19 cellular contexts compared by ENCODE assay signal in the genomic region with DNA sequence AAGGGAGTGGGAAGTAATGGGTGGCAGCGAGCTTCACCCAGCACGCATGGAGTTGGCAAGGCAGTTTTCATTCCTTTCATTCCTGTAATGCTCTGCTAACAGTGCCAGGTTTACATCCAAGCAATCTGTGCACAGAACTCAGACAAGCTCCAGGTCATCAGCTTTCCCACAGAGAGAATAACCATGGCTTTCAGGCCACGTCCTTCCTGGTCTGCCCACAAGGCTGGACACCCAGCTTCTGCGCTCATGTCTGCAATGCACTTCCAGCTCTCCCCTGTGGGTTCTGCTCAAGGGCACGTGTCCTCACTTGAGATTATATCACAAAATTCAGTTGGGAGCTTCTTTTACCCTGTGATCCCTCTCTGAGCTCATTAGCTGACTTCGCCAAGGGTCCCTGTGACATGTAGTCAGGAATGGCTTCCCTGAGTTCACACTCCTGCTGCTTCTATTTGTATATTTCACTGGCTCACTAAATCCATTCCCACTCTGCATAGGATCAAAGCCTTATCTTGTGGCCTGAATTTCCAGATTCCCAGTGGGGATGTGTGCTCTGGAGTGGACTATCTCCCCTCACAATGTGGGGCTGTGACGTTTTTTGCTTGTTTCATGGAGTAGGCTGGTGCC. TPM values are rescaled to one million over a fixed set of nuclear protein-coding genes. Genes with fewer than 3 reads are reported as not detected.
A peak's percentile ranks its signal among the peaks of the same experiment; 100 is the strongest.
DNase-seq lines count a peak whose midpoint lies in the region; ATAC-seq, FAIRE-seq and TF ChIP-seq lines count a peak whose summit lies in the region.
"Had no signal": no experiment of that assay in that cellular context is flagged by ENCODE, and none has a peak within 500 bp of the region (broad histone marks: within the 10 kb centered on the region; RNA-seq: fewer than 3 reads in every experiment).

No MANE protein-coding gene starts in this region.

- in situ Hi-C loops in Caki2 (cut with HindIII; ENCODE audit: low pct_unique_long_range_greater_than_20kb, low sequenced_read_pairs) (no loop called here), gastrocnemius medialis (cut with MboI; ENCODE audit: low sequenced_read_pairs in 4 of 4) (loop anchor here in 3 of 4 donors (10.0 to 25.0 kb wide), 3 partner anchors 123 to 140 kb away; no protein-coding TSS in a partner anchor)

- ATAC-seq in GM18870 (IDR thresholded peaks at IDR 0.05; ENCODE audit: unreplicated experiment), result no peak
- ATAC-seq in GM19324 (IDR thresholded peaks at IDR 0.05; ENCODE audit: low FRiP score, unreplicated experiment), result no peak
- ATAC-seq in gastrocnemius medialis, result no peak
- no peak for ATAC-seq in effector memory CD8-positive, alpha-beta T cell (replicated peaks)
- ATAC-seq: activated CD4-positive, CD25-positive, alpha-beta regulatory T cell treated with anti-CD3 and anti-CD28 coated beads, Interleukin-2, amount 50 U/mL, for 24 hours; T-cell had no signal

- H3K9ac ChIP-seq in astrocyte (ENCODE audit: low read length), result no peak overlapping the region

- H3K4me3 Mint-ChIP-seq in astrocyte (ENCODE audit: unreplicated experiment), result no peak overlapping the region
- no peak overlapping the region for H3K4me3 Mint-ChIP-seq in effector memory CD8-positive, alpha-beta T cell
- H3K4me3 Mint-ChIP-seq: activated naive CD4-positive, alpha-beta T cell treated with anti-CD3 and anti-CD28 coated beads, Interleukin-2, amount 50 U/mL, for 24 hours; mesothelial cell of epicardium; stimulated activated naive CD8-positive, alpha-beta T cell treated with anti-CD3 and anti-CD28 coated beads, Interleukin-15, amount 100 ng/mL, for 72 hours; T-cell had no signal

- H3K27ac ChIP-seq in astrocyte (ENCODE audit: low read depth, low read length) (no peak overlapping the region), left ventricle myocardium inferior (replicated peaks) (peak overlapping the region; percentile 51), osteoblast (ENCODE audit: low read depth, low read length) (peak overlapping the region; percentile 64), gastrocnemius medialis (no peak overlapping the region)
- H3K27ac ChIP-seq: epithelial cell of prostate, spleen had no signal

- H3K4me3 ChIP-seq in astrocyte (ENCODE audit: insufficient read depth, low read depth, low read length) (no peak overlapping the region), left ventricle myocardium inferior (no peak overlapping the region), osteoblast (ENCODE audit: insufficient read depth, low read length) (no peak overlapping the region), gastrocnemius medialis (no peak overlapping the region)
- H3K4me3 ChIP-seq: spleen had no signal

- peak; percentile 89 for DNase-seq in Caki2 (ENCODE audit: low read depth)
- DNase-seq in astrocyte (ENCODE audit: low read depth), result peak; percentile 14
- no peak for DNase-seq in left ventricle myocardium inferior
- no peak for DNase-seq in osteoblast (ENCODE audit: insufficient read length, low spot score, missing footprints)
- DNase-seq in gastrocnemius medialis, result no peak
- no peak for DNase-seq in effector memory CD8-positive, alpha-beta T cell
- DNase-seq: activated CD8-positive, alpha-beta memory T cell treated with anti-CD3 and anti-CD28 coated beads, Interleukin-2, amount 50 U/mL, for 48 hours; NCI-H1694 treated with DMSO at 0.1 percent for 48 hours; nucleus accumbens; spleen; stimulated activated naive CD8-positive, alpha-beta T cell treated with anti-CD3 and anti-CD28 coated beads, Interleukin-15, amount 100 ng/mL, for 72 hours; T-cell had no signal

- H4K20me1 ChIP-seq in astrocyte (ENCODE audit: insufficient read depth, low read length), result no peaks in the 10 kb centered on the region
- H4K20me1 ChIP-seq in osteoblast (ENCODE audit: insufficient read depth, low read length), result no peaks in the 10 kb centered on the region

- H3K27me3 Mint-ChIP-seq in astrocyte (ENCODE audit: low read depth, unreplicated experiment), result peaks cover 13% of the 10 kb centered on the region
- H3K27me3 Mint-ChIP-seq in effector memory CD8-positive, alpha-beta T cell, result peaks cover 42 to 62% of the 10 kb centered on the region in 2 donors

- no peaks in the 10 kb centered on the region for H3K79me2 ChIP-seq in astrocyte (ENCODE audit: insufficient read depth, low read length)
- no peaks in the 10 kb centered on the region for H3K79me2 ChIP-seq in osteoblast (ENCODE audit: insufficient read depth, low read length)

- H3K4me2 ChIP-seq in astrocyte (ENCODE audit: low read length) (no peak overlapping the region), osteoblast (ENCODE audit: insufficient read depth, low read length) (peak overlapping the region; percentile 37)

- intact Hi-C loops in left ventricle myocardium inferior (cut with micrococcal nuclease) (no loop called here), gastrocnemius medialis (cut with DNase I; ENCODE audit: low total_unique reads) (no loop called here)

- H2AFZ ChIP-seq in astrocyte (ENCODE audit: low read depth, low read length), result no peak overlapping the region
- peak overlapping the region; percentile 45 for H2AFZ ChIP-seq in osteoblast (ENCODE audit: low read length)

- H3K27ac Mint-ChIP-seq in astrocyte (ENCODE audit: unreplicated experiment), result no peak overlapping the region
- H3K27ac Mint-ChIP-seq in effector memory CD8-positive, alpha-beta T cell, result no peak overlapping the region
- H3K27ac Mint-ChIP-seq: activated naive CD4-positive, alpha-beta T cell treated with anti-CD3 and anti-CD28 coated beads, Interleukin-2, amount 50 U/mL, for 24 hours; mesothelial cell of epicardium; stimulated activated naive CD8-positive, alpha-beta T cell treated with anti-CD3 and anti-CD28 coated beads, Interleukin-15, amount 100 ng/mL, for 72 hours; T-cell had no signal

- H3K4me1 ChIP-seq in astrocyte (ENCODE audit: insufficient read depth, low read length), result no peaks in the 10 kb centered on the region
- peaks cover 13% of the 10 kb centered on the region for H3K4me1 ChIP-seq in left ventricle myocardium inferior
- H3K4me1 ChIP-seq in osteoblast (ENCODE audit: insufficient read depth, low read length), result peaks cover 9% of the 10 kb centered on the region
- H3K4me1 ChIP-seq in gastrocnemius medialis, result peaks cover 4 to 7% of the 10 kb centered on the region in 2 donors
- H3K4me1 ChIP-seq: spleen had no signal

- H3K9me3 Mint-ChIP-seq in astrocyte (ENCODE audit: unreplicated experiment), result no peaks in the 10 kb centered on the region
- no peaks in the 10 kb centered on the region for H3K9me3 Mint-ChIP-seq in effector memory CD8-positive, alpha-beta T cell
- H3K9me3 Mint-ChIP-seq: activated naive CD4-positive, alpha-beta T cell treated with anti-CD3 and anti-CD28 coated beads, Interleukin-2, amount 50 U/mL, for 24 hours; stimulated activated naive CD8-positive, alpha-beta T cell treated with anti-CD3 and anti-CD28 coated beads, Interleukin-15, amount 100 ng/mL, for 72 hours; T-cell had no signal

- no peaks in the 10 kb centered on the region for H3K4me1 Mint-ChIP-seq in astrocyte (ENCODE audit: low read depth, unreplicated experiment)
- peaks cover 0 to 4% of the 10 kb centered on the region in 2 donors for H3K4me1 Mint-ChIP-seq in effector memory CD8-positive, alpha-beta T cell (ENCODE audit: low read depth in 2 of 2)
- H3K4me1 Mint-ChIP-seq: activated naive CD4-positive, alpha-beta T cell treated with anti-CD3 and anti-CD28 coated beads, Interleukin-2, amount 50 U/mL, for 24 hours had no signal

- H3K27me3 ChIP-seq in astrocyte (ENCODE audit: insufficient read depth, low read length) (no peaks in the 10 kb centered on the region), left ventricle myocardium inferior (ENCODE audit: low read depth) (no peaks in the 10 kb centered on the region), osteoblast (ENCODE audit: insufficient read depth, low read length) (no peaks in the 10 kb centered on the region), gastrocnemius medialis (no peaks in the 10 kb centered on the region)
- H3K27me3 ChIP-seq: spleen had no signal

- no peak for FAIRE-seq in astrocyte (lab: Jason Lieb, UNC)
- FAIRE-seq: RCC 7860 had no signal

- TF ChIP-seq CTCF in astrocyte (IDR thresholded peaks at IDR 0.05; ENCODE audit: insufficient read depth, low read depth, low read length) (no peak), left ventricle myocardium inferior (IDR thresholded peaks at IDR 0.05; ENCODE audit: borderline replicate concordance) (peak; percentile 16), osteoblast (IDR thresholded peaks at IDR 0.05; ENCODE audit: extremely low read depth, low read depth, low read length) (peak; percentile 10), gastrocnemius medialis (IDR thresholded peaks at IDR 0.05 in 4 of 5, conservative IDR thresholded peaks at IDR 0.05 in 1 of 5) (no peak)

- H3K36me3 ChIP-seq in astrocyte (ENCODE audit: insufficient read depth, low read length), result no peaks in the 10 kb centered on the region
- no peaks in the 10 kb centered on the region for H3K36me3 ChIP-seq in left ventricle myocardium inferior
- no peaks in the 10 kb centered on the region for H3K36me3 ChIP-seq in osteoblast (ENCODE audit: insufficient read depth, low read length)
- H3K36me3 ChIP-seq in gastrocnemius medialis, result no peaks in the 10 kb centered on the region
- H3K36me3 ChIP-seq: spleen had no signal

- TF ChIP-seq POLR2A in gastrocnemius medialis (IDR thresholded peaks at IDR 0.05), result no peak

- H3K9me3 ChIP-seq in astrocyte (ENCODE audit: insufficient read depth, low read depth, low read length), result no peaks in the 10 kb centered on the region
- H3K9me3 ChIP-seq in left ventricle myocardium inferior (replicated peaks), result no peaks in the 10 kb centered on the region
- H3K9me3 ChIP-seq in osteoblast (ENCODE audit: low read depth, low read length), result no peaks in the 10 kb centered on the region
- H3K9me3 ChIP-seq in gastrocnemius medialis, result no peaks in the 10 kb centered on the region
- H3K9me3 ChIP-seq: spleen had no signal

- H3K36me3 Mint-ChIP-seq in astrocyte (ENCODE audit: low read depth, unreplicated experiment), result no peaks in the 10 kb centered on the region
- H3K36me3 Mint-ChIP-seq in effector memory CD8-positive, alpha-beta T cell (ENCODE audit: insufficient read depth), result peaks cover 5% of the 10 kb centered on the region
- H3K36me3 Mint-ChIP-seq: activated naive CD4-positive, alpha-beta T cell treated with anti-CD3 and anti-CD28 coated beads, Interleukin-2, amount 50 U/mL, for 24 hours; mesothelial cell of epicardium; T-cell had no signal

RNA-seq across cellular contexts. Expression of gene AKR1C2, which starts 18.6 kb away (rescaled TPM):
- total RNA-seq in Caki2 (2014; rRNA removed; shearing (Covaris generic); ENCODE audit: low replicate concordance), result 1,417 and 1,499 TPM in 2 replicates
- total RNA-seq in astrocyte (0.41 TPM in 1 of 2 replicates, not detected in the other), left ventricle myocardium inferior (17.5 TPM), osteoblast (38.6 and 46.0 TPM in 2 replicates), gastrocnemius medialis (100 to 1,000 TPM; 325 to 380 (median 345) TPM)

RNA-seq across cellular contexts. Expression of gene AKR1C1, which starts 21.9 kb away (rescaled TPM):
- 6,987 and 7,564 TPM in 2 replicates for total RNA-seq in Caki2 (2014; rRNA removed; shearing (Covaris generic); ENCODE audit: low replicate concordance)
- total RNA-seq in astrocyte, result 0.60 and 1.3 TPM in 2 replicates
- total RNA-seq in left ventricle myocardium inferior, result 34.1 TPM
- total RNA-seq in osteoblast, result 108 and 140 TPM in 2 replicates
- 100 to 1,000 TPM; 203 to 254 (median 208) TPM for total RNA-seq in gastrocnemius medialis

Comparison
In these comparisons a context has a peak if more than half of its experiments do, and no peak if none do; other contexts are left out.
1. DNase-seq: peak in Caki2 (single experiment) and astrocyte (single experiment); none in left ventricle myocardium inferior (single experiment), osteoblast (single experiment), gastrocnemius medialis (0 of 2) and effector memory CD8-positive, alpha-beta T cell (0 of 3).
2. H3K27ac ChIP-seq: peak in left ventricle myocardium inferior (single experiment) and osteoblast (single experiment); none in astrocyte (single experiment) and gastrocnemius medialis (0 of 4).
3. CTCF ChIP-seq: peak in left ventricle myocardium inferior (single experiment) and osteoblast (single experiment); none in astrocyte (single experiment) and gastrocnemius medialis (0 of 5).
4. RNA of gene AKR1C2, which starts 18.6 kb away (total RNA-seq): 1,417 to 1,499 TPM in Caki2, 325 to 380 TPM in gastrocnemius medialis, 38.6 to 46.0 TPM in osteoblast and 17.5 TPM in left ventricle myocardium inferior (single experiment); 0.41 TPM in astrocyte; every median in the first group is over 10 times any median in the second.
5. RNA of gene AKR1C1, which starts 21.9 kb away (total RNA-seq): 6,987 to 7,564 TPM in Caki2; 203 to 254 TPM in gastrocnemius medialis, 108 to 140 TPM in osteoblast, 34.1 TPM in left ventricle myocardium inferior (single experiment) and 0.60 to 1.3 TPM in astrocyte; every median in the first group is over 10 times any median in the second.